In the genomic region with DNA sequence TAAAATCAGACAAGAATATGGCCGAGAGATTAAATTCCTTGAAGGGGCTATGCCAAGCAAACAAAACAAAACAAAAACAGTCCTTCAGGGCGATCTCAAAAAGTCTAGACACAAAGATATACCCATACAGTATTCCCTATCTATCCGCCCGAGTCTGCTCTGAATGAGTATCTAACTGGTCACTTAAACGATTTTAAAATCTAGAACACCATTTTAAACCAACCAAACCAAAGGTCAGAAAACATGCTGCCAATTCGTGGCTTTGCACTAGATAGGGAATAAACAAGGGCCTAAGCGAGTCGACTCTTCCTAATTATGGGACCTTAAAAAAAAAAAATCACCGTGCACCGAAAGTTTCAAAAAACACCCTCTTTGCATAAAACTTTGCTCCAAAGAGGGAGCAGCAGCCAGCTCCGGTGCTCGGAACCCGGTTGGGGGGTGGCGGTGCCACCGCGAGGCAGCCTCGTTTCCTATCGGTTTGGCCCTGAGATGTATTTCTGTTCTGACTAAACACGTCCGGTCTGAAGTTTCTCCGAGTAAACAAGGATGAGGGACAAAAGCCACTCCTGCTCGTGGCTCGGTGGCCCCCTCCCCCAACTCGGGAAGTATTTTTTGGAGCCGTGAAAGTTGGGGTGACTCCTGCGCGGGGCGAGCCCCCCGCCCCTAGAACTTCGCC, we compare ENCODE assay signal across 8 cellular contexts. TPM values are rescaled to one million over a fixed set of nuclear protein-coding genes. Genes with fewer than 3 reads are reported as not detected.
DNase-seq lines count a peak whose midpoint lies in the region; ATAC-seq and TF ChIP-seq lines count a peak whose summit lies in the region.

No MANE protein-coding gene starts in this region.

- no peaks in the 10 kb centered on the region for H3K9me3 Mint-ChIP-seq in activated T-helper 17 cell treated with anti-CD3 and anti-CD28 coated beads, Interleukin-2, amount 50 U/mL, for 72 hours
- H3K9me3 Mint-ChIP-seq in stimulated activated naive CD8-positive, alpha-beta T cell treated with anti-CD3 and anti-CD28 coated beads, Interleukin-15, amount 100 ng/mL, for 72 hours, result no peaks in the 10 kb centered on the region

- peak overlapping the region; percentile 95 for H3K4me3 Mint-ChIP-seq in activated T-helper 17 cell treated with anti-CD3 and anti-CD28 coated beads, Interleukin-2, amount 50 U/mL, for 72 hours
- H3K4me3 Mint-ChIP-seq in stimulated activated naive CD8-positive, alpha-beta T cell treated with anti-CD3 and anti-CD28 coated beads, Interleukin-15, amount 100 ng/mL, for 72 hours, result peak overlapping the region; percentile 90 to 92

- H3K4me3 ChIP-seq in fibroblast of pulmonary artery (replicated peaks; ENCODE audit: low read depth, low read length) (peak overlapping the region; percentile 74), neuron (ENCODE audit: low read length) (peak overlapping the region; percentile 60)

- H3K4me1 Mint-ChIP-seq in activated T-helper 17 cell treated with anti-CD3 and anti-CD28 coated beads, Interleukin-2, amount 50 U/mL, for 72 hours, result peaks cover 20% of the 10 kb centered on the region
- H3K4me1 Mint-ChIP-seq in stimulated activated naive CD8-positive, alpha-beta T cell treated with anti-CD3 and anti-CD28 coated beads, Interleukin-15, amount 100 ng/mL, for 72 hours, result peaks cover 46% of the 10 kb centered on the region

- peaks cover 55% of the 10 kb centered on the region for H3K36me3 Mint-ChIP-seq in activated T-helper 17 cell treated with anti-CD3 and anti-CD28 coated beads, Interleukin-2, amount 50 U/mL, for 72 hours (ENCODE audit: low read depth)

- peak overlapping the region; percentile 96 for H3K27ac Mint-ChIP-seq in activated T-helper 17 cell treated with anti-CD3 and anti-CD28 coated beads, Interleukin-2, amount 50 U/mL, for 72 hours
- peak overlapping the region; percentile 99 to 100 for H3K27ac Mint-ChIP-seq in stimulated activated naive CD8-positive, alpha-beta T cell treated with anti-CD3 and anti-CD28 coated beads, Interleukin-15, amount 100 ng/mL, for 72 hours

- H3K27me3 ChIP-seq in neuron (ENCODE audit: insufficient read depth, low read length), result no peaks in the 10 kb centered on the region

- DNase-seq in NCI-H2227 (lab: John Stamatoyannopoulos, UW; ENCODE audit: unreplicated experiment) (peak; percentile 54), NCI-H2227 treated with DMSO at 0.1 percent for 48 hours (lab: John Stamatoyannopoulos, UW) (no peak), OCI-M1 (lab: John Stamatoyannopoulos, UW) (peak; percentile 43), fibroblast of pulmonary artery (ENCODE audit: low read depth) (peak; percentile 69)
- DNase-seq in stimulated activated naive CD8-positive, alpha-beta T cell treated with anti-CD3 and anti-CD28 coated beads, Interleukin-15, amount 100 ng/mL, for 72 hours, result peak; percentile 77 to 88

- no peak overlapping the region for H2AFZ ChIP-seq in neuron (ENCODE audit: low read depth, low read length)

- peaks cover 33% of the 10 kb centered on the region for H3K36me3 ChIP-seq in neuron (ENCODE audit: insufficient read depth, low read length)

- H3K27me3 Mint-ChIP-seq in activated T-helper 17 cell treated with anti-CD3 and anti-CD28 coated beads, Interleukin-2, amount 50 U/mL, for 72 hours, result no peaks in the 10 kb centered on the region
- peaks cover 6% of the 10 kb centered on the region for H3K27me3 Mint-ChIP-seq in stimulated activated naive CD8-positive, alpha-beta T cell treated with anti-CD3 and anti-CD28 coated beads, Interleukin-15, amount 100 ng/mL, for 72 hours

- no peak for TF ChIP-seq CTCF in fibroblast of pulmonary artery (IDR thresholded peaks at IDR 0.05; ENCODE audit: low read length, missing control alignments)

- ATAC-seq in HG02870 (IDR thresholded peaks at IDR 0.05; ENCODE audit: unreplicated experiment), result peak; percentile 37
- peak; percentile 48 for ATAC-seq in activated T-helper 17 cell treated with anti-CD3 and anti-CD28 coated beads, Interleukin-2, amount 50 U/mL, for 72 hours (replicated peaks)
- ATAC-seq in stimulated activated naive CD8-positive, alpha-beta T cell treated with anti-CD3 and anti-CD28 coated beads, Interleukin-15, amount 100 ng/mL, for 72 hours, result peak; percentile 64

- H3K9me3 ChIP-seq in neuron (ENCODE audit: low read length), result no peaks in the 10 kb centered on the region

- peaks cover 27% of the 10 kb centered on the region for H3K4me1 ChIP-seq in neuron (ENCODE audit: insufficient read depth, low read length)

RNA-seq across cellular contexts. Expression of a gene that starts 1.8 kb away (rescaled TPM):
- total RNA-seq in activated T-helper 17 cell treated with anti-CD3 and anti-CD28 coated beads, Interleukin-2, amount 50 U/mL, for 72 hours, result 100 to 1,000 TPM; 232 to 499 TPM

RNA-seq across cellular contexts. Expression of a gene that starts 41.7 kb away (rescaled TPM):
- not detected for total RNA-seq in activated T-helper 17 cell treated with anti-CD3 and anti-CD28 coated beads, Interleukin-2, amount 50 U/mL, for 72 hours
